Comparison of ENCODE assay signal across 1 cellular context in the genomic region with DNA sequence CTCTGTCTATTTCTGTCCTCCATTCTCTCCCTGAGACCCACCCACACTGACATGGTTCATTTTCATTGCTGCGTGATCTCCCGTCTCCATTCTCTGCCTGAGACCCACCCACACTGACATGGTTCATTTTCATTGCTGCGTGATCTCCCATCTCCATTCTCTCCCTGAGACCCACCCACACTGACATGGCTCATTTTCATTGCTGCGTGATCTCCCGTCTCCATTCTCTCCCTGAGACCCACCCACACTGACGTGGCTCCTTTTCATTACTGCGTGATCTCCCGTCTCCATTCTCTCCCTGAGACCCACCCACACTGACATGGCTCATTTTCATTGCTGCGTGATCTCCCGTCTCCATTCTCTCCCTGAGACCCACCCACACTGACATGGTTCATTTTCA.
TF ChIP-seq lines count a peak whose summit lies in the region.

No MANE protein-coding gene starts in this region.

TF ChIP-seq in HEK293, 187 proteins besides CTCF, POLR2A, EP300 and RAD21:
- TF ChIP-seq ZFHX2 (tag by site-specific recombination; conservative IDR thresholded peaks at IDR 0.05): 0 out of 2 replicates have a peak, but pooled peaks have one; percentile 7
- TF ChIP-seq EGR2 (tag by site-specific recombination; IDR thresholded peaks at IDR 0.05; ENCODE audit: low read depth): peak; percentile 36; the same call in 1 of the 2 replicates
